Comparison of ENCODE assay signal across 7 cellular contexts in the genomic region with DNA sequence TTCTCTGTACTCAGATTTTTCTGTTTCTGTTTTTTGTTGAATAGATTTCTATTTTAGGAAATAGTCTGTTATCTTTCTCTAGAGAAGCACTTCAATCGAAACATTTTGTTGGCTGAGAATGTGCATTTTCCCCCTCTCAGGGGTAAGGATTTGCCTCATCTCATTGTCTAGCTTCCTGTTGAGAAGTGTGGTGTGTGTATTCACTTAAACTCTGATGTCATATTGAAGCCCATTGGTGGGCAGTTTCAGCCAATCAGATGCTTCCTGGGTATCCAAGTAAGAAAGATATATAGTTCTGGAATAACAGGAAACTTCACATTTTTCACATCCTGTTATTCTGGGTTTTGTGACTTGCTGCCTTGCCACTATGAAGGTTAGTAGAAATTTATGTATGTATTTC.
DNase-seq lines count a peak whose midpoint lies in the region; ATAC-seq, FAIRE-seq and TF ChIP-seq lines count a peak whose summit lies in the region.

No MANE protein-coding gene starts in this region.

- peak; percentile 95 for FAIRE-seq in GM12892 (lab: Jason Lieb, UNC)

- peaks cover 36% of the 10 kb centered on the region for H3K36me3 Mint-ChIP-seq in activated naive CD8-positive, alpha-beta T cell treated with anti-CD3 and anti-CD28 coated beads, Interleukin-2, amount 50 U/mL, for 24 hours (ENCODE audit: low read depth)
- peaks cover 5 to 27% (median 17%) of the 10 kb centered on the region in 3 donors for H3K36me3 Mint-ChIP-seq in immature natural killer cell

- no peaks in the 10 kb centered on the region for H3K27me3 Mint-ChIP-seq in activated naive CD8-positive, alpha-beta T cell treated with anti-CD3 and anti-CD28 coated beads, Interleukin-2, amount 50 U/mL, for 24 hours
- H3K27me3 Mint-ChIP-seq in immature natural killer cell (ENCODE audit: low read depth in 3 of 3) = peaks cover 0 to 2% (median 1%) of the 10 kb centered on the region in 3 donors

- peaks cover 67% of the 10 kb centered on the region for H3K4me1 Mint-ChIP-seq in activated naive CD8-positive, alpha-beta T cell treated with anti-CD3 and anti-CD28 coated beads, Interleukin-2, amount 50 U/mL, for 24 hours
- peaks cover 67 to 90% of the 10 kb centered on the region in 2 donors for H3K4me1 Mint-ChIP-seq in immature natural killer cell

- peak overlapping the region; percentile 17 for H3K4me3 Mint-ChIP-seq in activated naive CD8-positive, alpha-beta T cell treated with anti-CD3 and anti-CD28 coated beads, Interleukin-2, amount 50 U/mL, for 24 hours
- peak overlapping the region; percentile 21 to 62 (median 42) for H3K4me3 Mint-ChIP-seq in immature natural killer cell

- DNase-seq in GM12892 (ENCODE audit: insufficient read length) = no peak
- peak; percentile 65 for DNase-seq in HT1080 (ENCODE audit: low read depth)
- DNase-seq in activated naive CD8-positive, alpha-beta T cell treated with anti-CD3 and anti-CD28 coated beads, Interleukin-2, amount 50 U/mL, for 24 hours = no peak
- no peak for DNase-seq in immature natural killer cell
- DNase-seq in HuH-7.5 (ENCODE audit: low spot score) = no peak

- no peak for TF ChIP-seq POLR2A in GM12892 (IDR thresholded peaks at IDR 0.05; ENCODE audit: low read depth, low read length)

- ATAC-seq in GM21528 (IDR thresholded peaks at IDR 0.05; ENCODE audit: low FRiP score, unreplicated experiment) (peak; percentile 78), GM19324 (IDR thresholded peaks at IDR 0.05; ENCODE audit: low FRiP score, unreplicated experiment) (no peak)
- ATAC-seq in activated naive CD8-positive, alpha-beta T cell treated with anti-CD3 and anti-CD28 coated beads, Interleukin-2, amount 50 U/mL, for 24 hours = peak; percentile 64

- H3K9me3 Mint-ChIP-seq in activated naive CD8-positive, alpha-beta T cell treated with anti-CD3 and anti-CD28 coated beads, Interleukin-2, amount 50 U/mL, for 24 hours = no peaks in the 10 kb centered on the region
- H3K9me3 Mint-ChIP-seq in immature natural killer cell = no peaks in the 10 kb centered on the region

- H3K27ac Mint-ChIP-seq in activated naive CD8-positive, alpha-beta T cell treated with anti-CD3 and anti-CD28 coated beads, Interleukin-2, amount 50 U/mL, for 24 hours = peak overlapping the region; percentile 60
- peak overlapping the region in 5 of 6 donors; percentile 39 to 80 (median 74) for H3K27ac Mint-ChIP-seq in immature natural killer cell
